Comparison of ENCODE assay signal across 8 cellular contexts in genomic region chr13:60654405-60654804, GRCh38.
DNase-seq lines count a peak whose midpoint lies in the region; ATAC-seq and TF ChIP-seq lines count a peak whose summit lies in the region.

No MANE protein-coding gene starts in this region.

- no peak overlapping the region for H3K14ac ChIP-seq in neuronal stem cell (ENCODE audit: low read length)

- no peak overlapping the region for H2BK120ac ChIP-seq in neuronal stem cell (ENCODE audit: low read depth, low read length)

- no peaks in the 10 kb centered on the region for H3K79me1 ChIP-seq in neuronal stem cell (ENCODE audit: low read depth, low read length)

- no CpG with 5 or more reads among the region's 1 CpG for WGBS in neuronal stem cell (ENCODE audit: extremely low coverage in 2 of 2, insufficient read length in 2 of 2, insufficient replicate concordance in 1 of 2), 2 donors

- no peak overlapping the region for H2BK12ac ChIP-seq in neuronal stem cell (ENCODE audit: low read length)

- no peak overlapping the region for H4K91ac ChIP-seq in neuronal stem cell (ENCODE audit: low read depth, low read length, poor library complexity)

- H3K4me3 ChIP-seq in GM12865 (ENCODE audit: low read depth, low read length) (no peak overlapping the region), epithelial cell of proximal tubule (ENCODE audit: low read depth, low read length) (no peak overlapping the region), neuronal stem cell (ENCODE audit: low read length in 2 of 2) (no peak overlapping the region)

- H2AK5ac ChIP-seq in neuronal stem cell (ENCODE audit: low read depth, low read length) = no peak overlapping the region

- TF ChIP-seq CTCF in GM12865 (IDR thresholded peaks at IDR 0.05; ENCODE audit: insufficient read depth, low read depth, low read length, missing control alignments) = peak; percentile 28
- TF ChIP-seq CTCF in epithelial cell of proximal tubule (conservative IDR thresholded peaks at IDR 0.05; ENCODE audit: low read depth, low read length) = peak; percentile 82
- no peak for TF ChIP-seq CTCF in omental fat pad (IDR thresholded peaks at IDR 0.05)

- H3K9me3 ChIP-seq in neuronal stem cell (replicated peaks in 1 of 2; ENCODE audit: control insufficient read depth in 2 of 2, insufficient read depth in 1 of 2, low read depth in 1 of 2, low read length in 2 of 2) = no peaks in the 10 kb centered on the region

- no peak overlapping the region for H2BK15ac ChIP-seq in neuronal stem cell (ENCODE audit: low read length)

- peak; percentile 75 for ATAC-seq in omental fat pad (ENCODE audit: low FRiP score)
- ATAC-seq in HG02798 (IDR thresholded peaks at IDR 0.05; ENCODE audit: poor library complexity, unreplicated experiment) = no peak
- no peak for ATAC-seq in GM18873 (IDR thresholded peaks at IDR 0.05; ENCODE audit: low FRiP score, unreplicated experiment)
- ATAC-seq in HG02759 (IDR thresholded peaks at IDR 0.05; ENCODE audit: unreplicated experiment) = no peak

- no peak overlapping the region for H3K4ac ChIP-seq in neuronal stem cell (ENCODE audit: low read length)

- no peaks in the 10 kb centered on the region for H3K4me1 ChIP-seq in neuronal stem cell (ENCODE audit: control insufficient read depth in 2 of 2, insufficient read depth in 1 of 2, low read depth in 1 of 2, low read length in 2 of 2)

- H3K36me3 ChIP-seq in neuronal stem cell (replicated peaks in 1 of 2; ENCODE audit: control insufficient read depth in 2 of 2, insufficient read depth in 2 of 2, low read length in 2 of 2) = no peaks in the 10 kb centered on the region

- no peak overlapping the region for H3K27ac ChIP-seq in neuronal stem cell (replicated peaks; ENCODE audit: low read length)

- no peak overlapping the region for H2AFZ ChIP-seq in neuronal stem cell (ENCODE audit: low read length)

- no peak overlapping the region for H3K23ac ChIP-seq in neuronal stem cell (ENCODE audit: low read depth, low read length, poor library complexity)

- no peak overlapping the region for H4K8ac ChIP-seq in neuronal stem cell (ENCODE audit: low read depth, low read length)

- no peak overlapping the region for H3K4me2 ChIP-seq in neuronal stem cell (ENCODE audit: insufficient read depth, low read length, poor library complexity, severe bottlenecking)

- no peak for DNase-seq in GM12865 (ENCODE audit: low read depth)
- peak; percentile 26 for DNase-seq in NCI-H526 treated with DMSO at 0.1 percent for 48 hours (lab: John Stamatoyannopoulos, UW)
- DNase-seq in epithelial cell of proximal tubule (ENCODE audit: low read depth) = no peak
- DNase-seq in omental fat pad (ENCODE audit: low spot score) = no peak
- no peak for DNase-seq in neuronal stem cell (ENCODE audit: low spot score)

- H3K18ac ChIP-seq in neuronal stem cell (ENCODE audit: low read length) = no peak overlapping the region

- H3K9ac ChIP-seq in neuronal stem cell (ENCODE audit: low read depth, low read length, poor library complexity) = no peak overlapping the region

- no peak overlapping the region for H2BK5ac ChIP-seq in neuronal stem cell (ENCODE audit: low read length)

- no peaks in the 10 kb centered on the region for H3K27me3 ChIP-seq in neuronal stem cell (ENCODE audit: control insufficient read depth in 3 of 3, insufficient read depth in 3 of 3, low read depth in 1 of 3, low read length in 3 of 3)

Comparison
In these comparisons a context has a peak if more than half of its experiments do, and no peak if none do; other contexts are left out.
1. CTCF ChIP-seq: peak in GM12865 (single experiment) and epithelial cell of proximal tubule (single experiment); none in omental fat pad (0 of 3).